In the genomic region with DNA sequence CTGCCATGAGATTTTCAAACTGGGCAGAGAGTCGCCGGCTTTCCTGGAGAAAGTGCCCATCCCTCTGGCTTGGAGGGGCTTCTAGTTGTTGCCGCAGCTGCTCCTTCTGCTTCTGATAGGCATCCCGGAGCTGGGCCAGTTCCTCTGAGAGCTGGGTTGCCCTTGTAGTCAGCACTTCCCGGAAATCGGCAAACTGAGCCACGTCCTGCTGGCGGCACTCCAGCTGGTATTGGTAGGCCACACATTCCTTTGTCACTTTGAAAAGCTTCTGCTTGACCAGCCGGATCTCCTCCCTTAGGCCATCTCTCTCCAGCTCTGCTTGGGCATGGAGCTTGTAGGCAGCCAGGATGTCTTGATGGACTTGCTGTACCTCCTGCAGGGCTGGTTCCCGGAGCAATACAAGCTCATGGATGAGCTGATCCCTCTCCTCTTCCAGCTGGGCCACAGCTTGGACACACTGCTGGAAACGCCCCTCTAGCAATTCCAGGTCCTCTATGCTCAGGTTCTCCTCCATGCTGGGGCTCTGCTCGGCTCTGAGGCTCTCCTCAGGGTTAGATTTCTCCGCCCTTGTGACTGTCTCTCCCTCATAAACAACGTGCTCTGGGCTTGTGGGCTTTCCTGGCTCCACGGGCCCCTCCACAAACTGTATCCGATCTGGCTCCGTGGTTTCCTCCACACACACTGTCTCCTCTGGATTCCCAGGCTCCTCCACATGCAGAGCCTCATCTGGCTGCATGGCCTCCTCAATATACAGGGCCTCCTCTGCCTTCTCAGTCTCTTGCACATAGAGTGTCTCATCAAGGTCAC, we compare ENCODE assay signal across 9 cellular contexts. TPM values are rescaled to one million over a fixed set of nuclear protein-coding genes. Genes with fewer than 3 reads are reported as not detected.
A peak's percentile ranks its signal among the peaks of the same experiment; 100 is the strongest.
DNase-seq lines count a peak whose midpoint lies in the region; TF ChIP-seq lines count a peak whose summit lies in the region.
"Had no signal": no experiment of that assay in that cellular context is flagged by ENCODE, and none has a peak within 500 bp of the region (broad histone marks: within the 10 kb centered on the region; RNA-seq: fewer than 3 reads in every experiment).

No MANE protein-coding gene starts in this region.

- H3K27me3 Mint-ChIP-seq in CD14-positive monocyte (ENCODE audit: low read depth in 3 of 3): peaks cover 2 to 5% (median 3%) of the 10 kb centered on the region in 3 donors
- H3K27me3 Mint-ChIP-seq in neural progenitor cell (ENCODE audit: insufficient read depth, low read depth): peaks cover 8% of the 10 kb centered on the region

- H4K20me1 ChIP-seq in PC-9 (ENCODE audit: insufficient read depth) (no peaks in the 10 kb centered on the region), neural progenitor cell (ENCODE audit: low read depth) (no peaks in the 10 kb centered on the region)

- H3K27ac Mint-ChIP-seq in CD14-positive monocyte: no peak overlapping the region
- H3K27ac Mint-ChIP-seq in neural progenitor cell: peak overlapping the region; percentile 51
- H3K27ac Mint-ChIP-seq: natural killer cell treated with Interleukin-12 subunit alpha and Interleukin-12 subunit beta and Interleukin-15 and Interleukin-18, amount 100 ng/mL, for 72 hours had no signal

- no peak overlapping the region for H3K27ac ChIP-seq in PC-9
- no peak overlapping the region for H3K27ac ChIP-seq in neural progenitor cell
- H3K27ac ChIP-seq in A673 (ENCODE audit: low read depth, low read length, poor library complexity, severe bottlenecking): no peak overlapping the region

- peak overlapping the region; percentile 31; the same call in 1 of the 2 replicates for H3K4me2 ChIP-seq in PC-9
- no peak overlapping the region for H3K4me2 ChIP-seq in neural progenitor cell

- POLR2A ChIA-PET in PC-9 (lab: Charles Lee; ENCODE audit: unreplicated experiment): no interaction called here
- POLR2A ChIA-PET in A673 (lab: Charles Lee; ENCODE audit: low non-redundant PET): no interaction called here

- H3K27me3 ChIP-seq in PC-9 (ENCODE audit: insufficient read depth, low read depth) (no peaks in the 10 kb centered on the region), neural progenitor cell (no peaks in the 10 kb centered on the region), A673 (replicated peaks; ENCODE audit: insufficient read depth, low read depth, low read length, poor library complexity) (no peaks in the 10 kb centered on the region)

- H3K9ac ChIP-seq in neural progenitor cell: no peak overlapping the region

- intact Hi-C loops in CD14-positive monocyte (cut with micrococcal nuclease) (no loop called here), PC-9 (cut with micrococcal nuclease; ENCODE audit: unreplicated experiment) (no loop called here), A673 (cut with micrococcal nuclease; ENCODE audit: unreplicated experiment) (no loop called here)

- in situ Hi-C loops in ACHN (cut with HindIII; ENCODE audit: low pct_ligation_motif_present, low pct_unique_long_range_greater_than_20kb, low sequenced_read_pairs): no loop called here

- H3K4me1 Mint-ChIP-seq in CD14-positive monocyte (peaks cover 17% of the 10 kb centered on the region), neural progenitor cell (no peaks in the 10 kb centered on the region)

- CTCF ChIA-PET in PC-9 (lab: Charles Lee): interaction anchor here (0.5 kb wide), 1 partner anchor 92 kb away, joined by 6 read pairs; no protein-coding TSS in a partner anchor
- CTCF ChIA-PET in A673 (lab: Charles Lee): interaction anchor here (0.6 kb wide), 1 partner anchor 175 kb away, joined by 3 read pairs; no protein-coding TSS in a partner anchor

- H3K79me2 ChIP-seq in PC-9 (ENCODE audit: low read depth): no peaks in the 10 kb centered on the region
- H3K79me2 ChIP-seq in neural progenitor cell (ENCODE audit: low read depth): no peaks in the 10 kb centered on the region

- H3K9me2 ChIP-seq in PC-9 (ENCODE audit: insufficient read depth): no peaks in the 10 kb centered on the region

- no peak overlapping the region for H3K4me3 Mint-ChIP-seq in CD14-positive monocyte
- H3K4me3 Mint-ChIP-seq in neural progenitor cell: no peak overlapping the region
- H3K4me3 Mint-ChIP-seq: natural killer cell treated with Interleukin-12 subunit alpha and Interleukin-12 subunit beta and Interleukin-15 and Interleukin-18, amount 100 ng/mL, for 72 hours had no signal

- H3F3A ChIP-seq in PC-9 (ENCODE audit: insufficient read depth, low read depth): peaks cover 9% of the 10 kb centered on the region; the same call in 1 of the 2 replicates
- no peaks in the 10 kb centered on the region for H3F3A ChIP-seq in neural progenitor cell (ENCODE audit: low read depth)

- TF ChIP-seq CTCF in CD14-positive monocyte (IDR thresholded peaks at IDR 0.05) (no peak), PC-9 (conservative IDR thresholded peaks at IDR 0.05) (no peak), neural progenitor cell (IDR thresholded peaks at IDR 0.05) (no peak), A673 (conservative IDR thresholded peaks at IDR 0.05; ENCODE audit: low read depth, low read length) (no peak)

- BruUV-seq in PC-9 (replicated peaks; lab: Mats Ljungman, UMichigan) (no TSS peak), A673 (replicated peaks; lab: Mats Ljungman, UMichigan) (no TSS peak)

- TF ChIP-seq POLR2A in erythroblast (IDR thresholded peaks at IDR 0.05; ENCODE audit: low read length): no peak

- H3K9me3 Mint-ChIP-seq in CD14-positive monocyte (peaks cover 0 to 2% (median 0%) of the 10 kb centered on the region in 7 donors), neural progenitor cell (no peaks in the 10 kb centered on the region)
- H3K9me3 Mint-ChIP-seq: natural killer cell treated with Interleukin-12 subunit alpha and Interleukin-12 subunit beta and Interleukin-15 and Interleukin-18, amount 100 ng/mL, for 72 hours had no signal

- H3K36me3 ChIP-seq in PC-9 (ENCODE audit: low read depth) (no peaks in the 10 kb centered on the region), neural progenitor cell (no peaks in the 10 kb centered on the region), A673 (ENCODE audit: insufficient read depth, low read length, poor library complexity, severe bottlenecking) (no peaks in the 10 kb centered on the region)

- H3K9me3 ChIP-seq in PC-9 (ENCODE audit: insufficient read depth, low read depth): no peaks in the 10 kb centered on the region
- no peaks in the 10 kb centered on the region for H3K9me3 ChIP-seq in neural progenitor cell (ENCODE audit: low read depth)
- H3K9me3 ChIP-seq in A673 (ENCODE audit: low read depth, low read length, poor library complexity, severe bottlenecking): no peaks in the 10 kb centered on the region

- DNase-seq in CD14-positive monocyte (ENCODE audit: low spot score) (peak; percentile 61), PC-9 (peak; percentile 74 to 77), erythroblast (lab: John Stamatoyannopoulos, UW) (peak; percentile 11 to 17), neural progenitor cell (ENCODE audit: low spot score) (no peak), A673 (ENCODE audit: low spot score) (no peak), ACHN (no peak), NCI-H2171 (lab: John Stamatoyannopoulos, UW) (no peak), 8988T (no peak)

- H3K4me1 ChIP-seq in PC-9 (replicated peaks; ENCODE audit: insufficient read depth) (peaks cover 14% of the 10 kb centered on the region), neural progenitor cell (no peaks in the 10 kb centered on the region), A673 (ENCODE audit: insufficient read depth, low read length, poor library complexity, severe bottlenecking) (no peaks in the 10 kb centered on the region)

- H2AFZ ChIP-seq in PC-9 (no peak overlapping the region), neural progenitor cell (replicated peaks) (no peak overlapping the region)

- H3K4me3 ChIP-seq in PC-9 (no peak overlapping the region), neural progenitor cell (no peak overlapping the region), A673 (ENCODE audit: low read depth, low read length, poor library complexity, severe bottlenecking) (no peak overlapping the region)

- peaks cover 0 to 2% of the 10 kb centered on the region in 2 donors for H3K36me3 Mint-ChIP-seq in CD14-positive monocyte
- peaks cover 2% of the 10 kb centered on the region for H3K36me3 Mint-ChIP-seq in neural progenitor cell
- H3K36me3 Mint-ChIP-seq: natural killer cell treated with Interleukin-12 subunit alpha and Interleukin-12 subunit beta and Interleukin-15 and Interleukin-18, amount 100 ng/mL, for 72 hours had no signal

RNA-seq across cellular contexts. Expression of a gene that starts 7.3 kb away (rescaled TPM):
- under 1 TPM in 1 of 2 donors, not detected in 1; 0.05 TPM for polyA plus RNA-seq in CD14-positive monocyte
- total RNA-seq in PC-9 (2021): 2.1 and 2.8 TPM in 2 replicates
- total RNA-seq in neural progenitor cell (ENCODE audit: low replicate concordance): not detected in 2 replicates
- total RNA-seq in A673 (2021): 0.71 TPM in 1 of 2 replicates, not detected in the other
- total RNA-seq: natural killer cell treated with Interleukin-12 subunit alpha and Interleukin-12 subunit beta and Interleukin-15 and Interleukin-18, amount 100 ng/mL, for 72 hours had no signal

RNA-seq across cellular contexts. Expression of a gene that starts 44.3 kb away (rescaled TPM):
- polyA plus RNA-seq in CD14-positive monocyte: 100 to 1,000 TPM; 274 to 307 TPM
- 185 and 206 TPM in 2 replicates for total RNA-seq in PC-9 (2021)
- total RNA-seq in neural progenitor cell (ENCODE audit: low replicate concordance): 440 and 474 TPM in 2 replicates
- 496 and 513 TPM in 2 replicates for total RNA-seq in A673 (2021)

RNA-seq across cellular contexts. Expression of a gene that starts 45.0 kb away (rescaled TPM):
- polyA plus RNA-seq in CD14-positive monocyte: 10 to 100 TPM; 83.3 to 85.6 TPM
- 36.0 and 42.7 TPM in 2 replicates for total RNA-seq in PC-9 (2021)
- 55.1 and 59.8 TPM in 2 replicates for total RNA-seq in neural progenitor cell (ENCODE audit: low replicate concordance)
- total RNA-seq in A673 (2021): 70.6 and 72.1 TPM in 2 replicates

Comparison
In these comparisons a context has a peak if more than half of its experiments do, and no peak if none do; other contexts are left out.
1. DNase-seq: peak in CD14-positive monocyte (single experiment), PC-9 (2 of 2) and erythroblast (2 of 2); none in neural progenitor cell (single experiment), A673 (single experiment), ACHN (single experiment), NCI-H2171 (single experiment) and 8988T (single experiment).